ENCODE assay signal across 26 cellular contexts in genomic region chr1:223259462-223259861, GRCh38.
"Had no signal": no experiment of that assay in that cellular context is flagged by ENCODE, and none has a peak within 500 bp of the region (broad histone marks: within the 10 kb centered on the region; RNA-seq: fewer than 3 reads in every experiment).

No MANE protein-coding gene starts in this region.

- H3K4me3 Mint-ChIP-seq: immature natural killer cell; naive thymus-derived CD8-positive, alpha-beta T cell; nephron; neural crest cell; stimulated activated effector memory CD8-positive, alpha-beta T cell treated with anti-CD3 and anti-CD28 coated beads, Interleukin-12 subunit alpha, Interleukin-12 subunit beta, amount 100 ng/mL, for 72 hours; stimulated activated naive CD8-positive, alpha-beta T cell treated with anti-CD3 and anti-CD28 coated beads, Interleukin-15, Interleukin-2, amounts not matched to agents 100 ng/mL and 50 ng/mL, for 24 hours had no signal

- H3K4me1 Mint-ChIP-seq: immature natural killer cell; stimulated activated effector memory CD8-positive, alpha-beta T cell treated with anti-CD3 and anti-CD28 coated beads, Interleukin-12 subunit alpha, Interleukin-12 subunit beta, amount 100 ng/mL, for 72 hours had no signal

- H3K4me3 ChIP-seq: left lung, lower lobe of right lung, pancreas, prostate gland, skin epidermis, spleen, suprapubic skin, thoracic aorta, tibial artery, upper lobe of right lung had no signal

- H3K36me3 ChIP-seq: left lung, lower lobe of right lung, pancreas, prostate gland, spleen, suprapubic skin, thoracic aorta, tibial artery, upper lobe of right lung had no signal

- H3K9me3 Mint-ChIP-seq: immature natural killer cell; naive thymus-derived CD8-positive, alpha-beta T cell; nephron; neural crest cell; stimulated activated effector memory CD8-positive, alpha-beta T cell treated with anti-CD3 and anti-CD28 coated beads, Interleukin-12 subunit alpha, Interleukin-12 subunit beta, amount 100 ng/mL, for 72 hours; stimulated activated naive CD8-positive, alpha-beta T cell treated with anti-CD3 and anti-CD28 coated beads, Interleukin-15, Interleukin-2, amounts not matched to agents 100 ng/mL and 50 ng/mL, for 24 hours had no signal

- H3K27ac ChIP-seq: left lung, lower lobe of right lung, pancreas, prostate gland, spleen, suprapubic skin, thoracic aorta, tibial artery, upper lobe of right lung had no signal

- H3K27me3 ChIP-seq: left lung, pancreas, suprapubic skin, tibial artery, upper lobe of right lung had no signal

- H3K9me3 ChIP-seq: left lung, lower lobe of right lung, pancreas, prostate gland, spleen, suprapubic skin, thoracic aorta, tibial artery, upper lobe of right lung had no signal

- ATAC-seq: left colon; lower lobe of right lung; naive thymus-derived CD8-positive, alpha-beta T cell; sciatic nerve; stimulated activated effector memory CD8-positive, alpha-beta T cell treated with anti-CD3 and anti-CD28 coated beads, Interleukin-12 subunit alpha, Interleukin-12 subunit beta, amount 100 ng/mL, for 72 hours had no signal

- H3K36me3 Mint-ChIP-seq: immature natural killer cell; stimulated activated effector memory CD8-positive, alpha-beta T cell treated with anti-CD3 and anti-CD28 coated beads, Interleukin-12 subunit alpha, Interleukin-12 subunit beta, amount 100 ng/mL, for 72 hours had no signal

- DNase-seq: hypothalamus; immature natural killer cell; kidney; left colon; left lung; lower lobe of right lung; naive thymus-derived CD8-positive, alpha-beta T cell; nucleus accumbens; posterior cingulate gyrus; retina; right cardiac atrium; spleen; stimulated activated CD4-positive, alpha-beta T cell treated with anti-CD3 and anti-CD28 coated beads, Interleukin-4, amount 100 ng/mL, for 24 hours; stimulated activated naive CD4-positive, alpha-beta T cell; tibial artery; upper lobe of right lung had no signal

- H3K4me1 ChIP-seq: left lung, lower lobe of right lung, pancreas, prostate gland, spleen, tibial artery, upper lobe of right lung had no signal

- H3K27me3 Mint-ChIP-seq: stimulated activated naive CD8-positive, alpha-beta T cell treated with anti-CD3 and anti-CD28 coated beads, Interleukin-15, Interleukin-2, amounts not matched to agents 100 ng/mL and 50 ng/mL, for 24 hours had no signal

- H3K27ac Mint-ChIP-seq: immature natural killer cell; nephron; stimulated activated effector memory CD8-positive, alpha-beta T cell treated with anti-CD3 and anti-CD28 coated beads, Interleukin-12 subunit alpha, Interleukin-12 subunit beta, amount 100 ng/mL, for 72 hours; stimulated activated naive CD8-positive, alpha-beta T cell treated with anti-CD3 and anti-CD28 coated beads, Interleukin-15, Interleukin-2, amounts not matched to agents 100 ng/mL and 50 ng/mL, for 24 hours had no signal
